In the genomic region with DNA sequence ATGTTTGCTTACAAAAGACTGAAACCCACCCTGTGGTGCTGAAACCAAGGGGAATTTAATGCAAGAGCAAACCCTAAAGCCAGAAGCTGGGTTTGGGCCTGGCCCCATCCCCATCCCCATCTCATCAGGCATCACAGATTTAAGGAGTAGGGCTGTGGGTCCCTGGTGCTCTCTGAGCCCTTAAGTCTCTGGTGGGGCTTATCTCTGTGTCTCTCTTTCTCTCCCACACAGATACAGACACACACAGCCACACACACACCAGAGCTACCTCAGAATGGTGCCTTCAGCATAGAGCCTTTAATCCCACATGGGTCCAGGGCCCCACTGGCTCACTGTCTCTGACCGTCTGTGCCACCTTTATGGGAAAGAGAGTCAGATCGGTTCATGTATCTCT, we compare ENCODE assay signal across 8 cellular contexts.
DNase-seq lines count a peak whose midpoint lies in the region; ATAC-seq and TF ChIP-seq lines count a peak whose summit lies in the region.
"Had no signal": no experiment of that assay in that cellular context is flagged by ENCODE, and none has a peak within 500 bp of the region (broad histone marks: within the 10 kb centered on the region; RNA-seq: fewer than 3 reads in every experiment).

No MANE protein-coding gene starts in this region.

- TF ChIP-seq CTCF in activated B cell treated with CpG ODN at 0.5 μM for 24 hours (IDR thresholded peaks at IDR 0.05): no peak
- TF ChIP-seq CTCF in gastroesophageal sphincter (IDR thresholded peaks at IDR 0.05): no peak

- no peaks in the 10 kb centered on the region for H3F3A ChIP-seq in GM23248 (ENCODE audit: insufficient read depth)

- intact Hi-C loops in activated B cell treated with CpG ODN at 0.5 μM for 24 hours (cut with micrococcal nuclease): loop anchor here (2.0 to 5.0 kb wide), 3 partner anchors 26 to 331 kb away; no protein-coding TSS in a partner anchor

- peaks cover 9% of the 10 kb centered on the region for H3K4me1 ChIP-seq in GM23248 (ENCODE audit: insufficient read depth)
- H3K4me1 ChIP-seq in gastroesophageal sphincter: peaks cover 0 to 29% (median 0%) of the 10 kb centered on the region in 3 donors

- no peaks in the 10 kb centered on the region for H4K20me1 ChIP-seq in GM23248 (ENCODE audit: insufficient read depth)

- DNase-seq in GM23248 (no peak), activated B cell treated with CpG ODN at 0.5 μM for 24 hours (no peak)
- no peak for DNase-seq in stimulated activated naive CD8-positive, alpha-beta T cell treated with anti-CD3 and anti-CD28 coated beads, Interleukin-15, Interleukin-2, amounts not matched to agents 100 U/mL and 50 U/mL, for 24 hours
- DNase-seq in stimulated activated CD4-positive, alpha-beta T cell treated with anti-CD3 and anti-CD28 coated beads, Interleukin-4, amount 100 ng/mL, for 4 hours: no peak
- DNase-seq: NCI-H1417 treated with DMSO at 0.1 percent for 48 hours had no signal

- no peaks in the 10 kb centered on the region for H3K27me3 Mint-ChIP-seq in activated B cell treated with CpG ODN at 0.5 μM for 24 hours

- POLR2A ChIA-PET in activated B cell treated with CpG ODN at 0.5 μM for 24 hours (lab: Charles Lee): interaction anchor here (0.6 to 2.3 kb wide), 10 partner anchors 11 to 387 kb away, joined by 3 to 6 read pairs (median 4); a partner anchor contains a TSS

- no peaks in the 10 kb centered on the region for H3K27me3 ChIP-seq in GM23248 (replicated peaks; ENCODE audit: insufficient read depth)
- H3K27me3 ChIP-seq in gastroesophageal sphincter: no peaks in the 10 kb centered on the region

- peak overlapping the region; percentile 85 for H2AFZ ChIP-seq in GM23248

- no peak overlapping the region for H3K27ac ChIP-seq in GM23248
- H3K27ac ChIP-seq in gastroesophageal sphincter: peak overlapping the region in 3 of 4 donors; percentile 35 to 59 (median 38)

- in situ Hi-C loops in GM23248 (cut with MboI): no loop called here

- ATAC-seq in activated B cell treated with CpG ODN at 0.5 μM for 24 hours (ENCODE audit: low read depth) (no peak), gastroesophageal sphincter (no peak), GM19324 (IDR thresholded peaks at IDR 0.05; ENCODE audit: low FRiP score, unreplicated experiment) (no peak), HG03280 (IDR thresholded peaks at IDR 0.05; ENCODE audit: unreplicated experiment) (no peak)
- peak; percentile 12 for ATAC-seq in stimulated activated naive CD8-positive, alpha-beta T cell treated with anti-CD3 and anti-CD28 coated beads, Interleukin-15, Interleukin-2, amounts not matched to agents 100 U/mL and 50 U/mL, for 24 hours

- no peaks in the 10 kb centered on the region for H3K9me3 ChIP-seq in GM23248 (ENCODE audit: low read depth)
- H3K9me3 ChIP-seq in gastroesophageal sphincter: no peaks in the 10 kb centered on the region

- H3K36me3 Mint-ChIP-seq in activated B cell treated with CpG ODN at 0.5 μM for 24 hours (ENCODE audit: low read depth): peaks cover 6% of the 10 kb centered on the region

- peak overlapping the region; percentile 75 for H3K4me3 Mint-ChIP-seq in activated B cell treated with CpG ODN at 0.5 μM for 24 hours

- no peaks in the 10 kb centered on the region for H3K9me3 Mint-ChIP-seq in activated B cell treated with CpG ODN at 0.5 μM for 24 hours

- H3K4me3 ChIP-seq in GM23248 (peak overlapping the region; percentile 53), gastroesophageal sphincter (peak overlapping the region in 1 of 2 donors; percentile 35)

- CTCF ChIA-PET in activated B cell treated with CpG ODN at 0.5 μM for 24 hours (lab: Charles Lee): interaction anchor here (1.8 kb wide), 1 partner anchor 339 kb away, joined by 8 read pairs; no protein-coding TSS in a partner anchor

- TF ChIP-seq POLR2A in gastroesophageal sphincter (IDR thresholded peaks at IDR 0.05): no peak

- peaks cover 57% of the 10 kb centered on the region for H3K4me1 Mint-ChIP-seq in activated B cell treated with CpG ODN at 0.5 μM for 24 hours

- H3K9me2 ChIP-seq in GM23248 (ENCODE audit: insufficient read depth): no peaks in the 10 kb centered on the region

- WGBS in GM23248 (ENCODE audit: low coverage in 1 of 2, low lambda C conversion rate in 2 of 2, missing lambda C conversion rate in 2 of 2), 2 experiments: 97 to 98% methylated on average over 2 of the region's 2 CpGs
- 90% methylated on average over 2 of the region's 2 CpGs; no CpG with 5 or more reads in 1 of the 2 donors for WGBS in gastroesophageal sphincter (ENCODE audit: low coverage in 1 of 2), 2 donors

- H3K4me2 ChIP-seq in GM23248 (ENCODE audit: unreplicated experiment): peak overlapping the region; percentile 63

- H3K9ac ChIP-seq in GM23248: peak overlapping the region; percentile 72

- no peak for TF ChIP-seq EP300 in gastroesophageal sphincter (IDR thresholded peaks at IDR 0.05)

- no peaks in the 10 kb centered on the region for H3K79me2 ChIP-seq in GM23248 (ENCODE audit: insufficient read depth)

- H3K27ac Mint-ChIP-seq in activated B cell treated with CpG ODN at 0.5 μM for 24 hours: peak overlapping the region; percentile 77

- H3K36me3 ChIP-seq in GM23248 (ENCODE audit: low read depth) (no peaks in the 10 kb centered on the region), gastroesophageal sphincter (no peaks in the 10 kb centered on the region)
